ENCODE assay signal across 20 cellular contexts in genomic region chr7:44219371-44220045, GRCh38. TPM values are rescaled to one million over a fixed set of nuclear protein-coding genes. Genes with fewer than 3 reads are reported as not detected.
"Had no signal": no experiment of that assay in that cellular context is flagged by ENCODE, and none has a peak within 500 bp of the region (broad histone marks: within the 10 kb centered on the region; RNA-seq: fewer than 3 reads in every experiment).

No MANE protein-coding gene starts in this region.

- H3K9me3 Mint-ChIP-seq: activated CD8-positive, alpha-beta T cell treated with anti-CD3 and anti-CD28 coated beads for 36 hours; activated T-cell treated with anti-CD3 and anti-CD28 coated beads, Interleukin-2, amount 50 U/mL, for 4 hours; naive B cell; neural progenitor cell had no signal

- H3K27ac Mint-ChIP-seq: activated CD8-positive, alpha-beta T cell treated with anti-CD3 and anti-CD28 coated beads for 36 hours; naive B cell had no signal

- H3K27ac ChIP-seq: pancreas, suprapubic skin, VCaP had no signal

- H3K27me3 ChIP-seq: neural progenitor cell, pancreas, suprapubic skin had no signal

- H3K36me3 ChIP-seq: neural progenitor cell, pancreas, suprapubic skin had no signal

- H3K27me3 Mint-ChIP-seq: activated CD8-positive, alpha-beta T cell treated with anti-CD3 and anti-CD28 coated beads for 36 hours had no signal

- H3K9me3 ChIP-seq: pancreas had no signal

- DNase-seq: activated CD4-positive, alpha-beta T cell treated with anti-CD3 and anti-CD28 coated beads for 48 hours; activated CD8-positive, alpha-beta T cell treated with anti-CD3 and anti-CD28 coated beads for 36 hours; activated effector memory CD4-positive, alpha-beta T cell treated with Interleukin-2 at 50 U/mL for 16 hours; activated T-cell treated with anti-CD3 and anti-CD28 coated beads, Interleukin-2, amount 50 U/mL, for 4 hours; hippocampal formation; kidney glomerular epithelial cell; midbrain; naive B cell; stimulated activated CD4-positive, alpha-beta T cell treated with anti-CD3 and anti-CD28 coated beads, Interleukin-15, amount 100 ng/mL, for 24 hours; stimulated activated CD4-positive, alpha-beta T cell treated with anti-CD3 and anti-CD28 coated beads, Interleukin-4, amount 100 ng/mL, for 1 hour; stimulated activated naive CD4-positive, alpha-beta T cell; trophoblast cell had no signal

- H3K36me3 Mint-ChIP-seq: naive B cell, neural progenitor cell had no signal

- H3K4me3 Mint-ChIP-seq: activated CD8-positive, alpha-beta T cell treated with anti-CD3 and anti-CD28 coated beads for 36 hours; activated T-cell treated with anti-CD3 and anti-CD28 coated beads, Interleukin-2, amount 50 U/mL, for 4 hours; naive B cell; neural progenitor cell had no signal

- H3K4me3 ChIP-seq: lung, neural progenitor cell, pancreas, suprapubic skin had no signal

- H3K9ac ChIP-seq: neural progenitor cell had no signal

RNA-seq across cellular contexts. Expression of gene GCK, which starts 30.3 kb away (rescaled TPM):
- total RNA-seq: astrocyte; esophagus mucosa; T-helper 1 cell treated with Interleukin-12 subunit alpha and Interleukin-12 subunit beta and Interleukin-4 antibody, amounts not matched to agents 30 ng/mL and 1 ng/mL, for 36 hours had no signal
